15 cellular contexts compared by ENCODE assay signal in genomic region chr14:57987051-57987450, GRCh38.
"Had no signal": no experiment of that assay in that cellular context is flagged by ENCODE, and none has a peak within 500 bp of the region (broad histone marks: within the 10 kb centered on the region; RNA-seq: fewer than 3 reads in every experiment).

No MANE protein-coding gene starts in this region.

- ATAC-seq: activated T-helper 17 cell treated with anti-CD3 and anti-CD28 coated beads, Interleukin-2, amount 50 U/mL, for 72 hours; mucosa of descending colon; right cardiac atrium had no signal

- DNase-seq: activated CD4-positive, alpha-beta memory T cell treated with anti-CD3 and anti-CD28 coated beads, Interleukin-2, amount 10 ng/mL, durations not matched to agents 7 days and 5 days; activated CD4-positive, alpha-beta T cell treated with anti-CD3 and anti-CD28 coated beads for 48 hours; activated CD4-positive, CD25-positive, alpha-beta regulatory T cell; activated naive CD4-positive, alpha-beta T cell; activated naive CD8-positive, alpha-beta T cell treated with anti-CD3 and anti-CD28 coated beads, Interleukin-2, amount 10 ng/mL, durations not matched to agents 7 days and 5 days; activated T-cell treated with anti-CD3 and anti-CD28 coated beads, Interleukin-2, amount 50 U/mL, for 1 hour; amygdala; mesenchymal stem cell; mucosa of descending colon; naive B cell; right cardiac atrium; stimulated activated CD4-positive, alpha-beta T cell treated with anti-CD3 and anti-CD28 coated beads, Interleukin-2, amount 100 ng/mL, for 24 hours; T-helper 9 cell had no signal

- H3K9me3 ChIP-seq: mucosa of descending colon had no signal

- H3K4me3 ChIP-seq: mucosa of descending colon had no signal

- H3K27ac ChIP-seq: epithelial cell of prostate had no signal
